Comparison of ENCODE assay signal across 8 cellular contexts in the genomic region with DNA sequence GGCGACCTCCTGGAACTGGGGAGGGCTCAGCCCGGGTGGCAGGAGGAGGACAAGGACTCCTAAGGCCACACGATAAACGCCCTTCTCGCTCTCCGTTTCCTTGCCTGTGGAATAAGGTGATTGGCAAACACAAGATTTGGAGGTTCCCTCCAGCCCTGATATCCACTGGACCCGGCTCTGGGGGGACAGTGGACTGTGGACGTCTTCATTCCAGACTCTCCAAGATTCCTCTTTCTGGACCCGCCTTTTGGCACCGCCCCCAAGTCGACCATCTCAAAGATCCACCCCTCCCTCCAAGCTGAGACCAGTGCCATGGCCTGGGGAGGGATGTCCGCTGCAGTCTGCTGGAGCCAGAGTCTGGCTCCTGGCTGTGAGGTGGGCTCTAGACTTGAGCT. TPM values are rescaled to one million over a fixed set of nuclear protein-coding genes. Genes with fewer than 3 reads are reported as not detected.
DNase-seq lines count a peak whose midpoint lies in the region; ATAC-seq and TF ChIP-seq lines count a peak whose summit lies in the region.

No MANE protein-coding gene starts in this region.

- no peaks in the 10 kb centered on the region for H3K9me2 ChIP-seq in Loucy (replicated peaks; ENCODE audit: low read depth, low read length)

- H3K4me1 ChIP-seq in Loucy (ENCODE audit: insufficient read depth, low read length, poor library complexity, severe bottlenecking) (peaks cover 9% of the 10 kb centered on the region), lung (ENCODE audit: control insufficient read depth in 2 of 2, insufficient read depth in 2 of 2, low read length in 2 of 2) (peaks cover 0 to 5% of the 10 kb centered on the region in 2 donors), upper lobe of right lung (peaks cover 7% of the 10 kb centered on the region)

- ATAC-seq in lung (ENCODE audit: insufficient read depth, low FRiP score) (no peak), upper lobe of right lung (peak; percentile 3), GM21528 (IDR thresholded peaks at IDR 0.05; ENCODE audit: low FRiP score, unreplicated experiment) (no peak)

- H2AFZ ChIP-seq in Loucy (ENCODE audit: low read length), result no peak overlapping the region

- H3F3A ChIP-seq in Loucy (ENCODE audit: low read depth), result no peaks in the 10 kb centered on the region

- H3K4me2 ChIP-seq in Loucy (ENCODE audit: low read depth, low read length, poor library complexity, severe bottlenecking), result peak overlapping the region; percentile 42

- H3K4me3 ChIP-seq in Loucy (ENCODE audit: low read length, poor library complexity, severe bottlenecking) (peak overlapping the region; percentile 48), choroid plexus epithelial cell (ENCODE audit: low read depth, low read length) (peak overlapping the region; percentile 75), lung (peak overlapping the region; percentile 59), upper lobe of right lung (peak overlapping the region; percentile 74)

- H3K9ac ChIP-seq in Loucy (ENCODE audit: low read depth, low read length, poor library complexity, severe bottlenecking), result no peak overlapping the region

- in situ Hi-C loops in Caki2 (cut with HindIII; ENCODE audit: low pct_unique_long_range_greater_than_20kb, low sequenced_read_pairs), result no loop called here

- no peaks in the 10 kb centered on the region for H3K79me2 ChIP-seq in Loucy (ENCODE audit: insufficient read depth, low read length)

- H4K20me1 ChIP-seq in Loucy (ENCODE audit: insufficient read depth, low read length, poor library complexity, severe bottlenecking), result no peaks in the 10 kb centered on the region

- H3K9me3 ChIP-seq in Loucy (ENCODE audit: insufficient read depth, low read depth, low read length) (no peaks in the 10 kb centered on the region), lung (ENCODE audit: control insufficient read depth in 2 of 2, insufficient read depth in 1 of 2, low read length in 1 of 2) (no peaks in the 10 kb centered on the region), upper lobe of right lung (no peaks in the 10 kb centered on the region)

- H3K27me3 ChIP-seq in Loucy (ENCODE audit: insufficient read depth, low read length, poor library complexity, severe bottlenecking), result no peaks in the 10 kb centered on the region
- H3K27me3 ChIP-seq in lung (ENCODE audit: control insufficient read depth, insufficient read depth), result no peaks in the 10 kb centered on the region
- no peaks in the 10 kb centered on the region for H3K27me3 ChIP-seq in upper lobe of right lung

- TF ChIP-seq CTCF in Loucy (conservative IDR thresholded peaks at IDR 0.05; ENCODE audit: low read length) (no peak), choroid plexus epithelial cell (conservative IDR thresholded peaks at IDR 0.05; ENCODE audit: low read depth, low read length) (no peak), lung (IDR thresholded peaks at IDR 0.05; ENCODE audit: control extremely low read depth, extremely low read depth) (no peak), upper lobe of right lung (IDR thresholded peaks at IDR 0.05) (no peak)

- DNase-seq in Caki2 (ENCODE audit: low read depth) (peak; percentile 21), choroid plexus epithelial cell (ENCODE audit: low read depth) (peak; percentile 44), lung (ENCODE audit: low spot score) (no peak), upper lobe of right lung (no peak), DMS153 treated with DMSO at 0.1 percent for 48 hours (lab: John Stamatoyannopoulos, UW; ENCODE audit: unreplicated experiment) (no peak), OCI-M2 (lab: John Stamatoyannopoulos, UW; ENCODE audit: unreplicated experiment) (no peak)

- H3K36me3 ChIP-seq in Loucy (ENCODE audit: insufficient read depth, low read length), result no peaks in the 10 kb centered on the region
- H3K36me3 ChIP-seq in lung (ENCODE audit: control insufficient read depth in 2 of 2, insufficient read depth in 2 of 2, low read length in 2 of 2), result peaks cover 0 to 18% of the 10 kb centered on the region in 2 donors
- H3K36me3 ChIP-seq in upper lobe of right lung, result peaks cover 10% of the 10 kb centered on the region

- 8% methylated on average over 12 of the region's 12 CpGs for WGBS in lung, 2 donors

- H3K27ac ChIP-seq in lung (ENCODE audit: low read depth in 1 of 2, low read length in 1 of 2), result peak overlapping the region in 1 of 2 donors; percentile 11
- peak overlapping the region; percentile 42 for H3K27ac ChIP-seq in upper lobe of right lung

- intact Hi-C loops in upper lobe of right lung (cut with DNase I), result no loop called here

RNA-seq across cellular contexts. Expression of a gene that starts 23.6 kb away (rescaled TPM):
- 2.3 and 5.2 TPM in 2 replicates for total RNA-seq in Caki2 (2014; rRNA removed; shearing (Covaris generic); ENCODE audit: low replicate concordance)
- total RNA-seq in lung (10 to 100 TPM in 1 of 2 donors, 1 to 10 TPM in 1; 7.5 to 16.3 TPM), upper lobe of right lung (18.8 TPM)
- 1 to 10 TPM; 6.2 to 7.8 TPM for polyA plus RNA-seq in lung

RNA-seq across cellular contexts. Expression of a gene that starts 46.1 kb away (rescaled TPM):
- 11.6 and 15.8 TPM in 2 replicates for total RNA-seq in Caki2 (2014; rRNA removed; shearing (Covaris generic); ENCODE audit: low replicate concordance)
- 10 to 100 TPM; 10.0 to 10.2 TPM for total RNA-seq in lung
- polyA plus RNA-seq in lung, result 1 to 10 TPM; 5.7 to 7.0 TPM
- total RNA-seq in upper lobe of right lung, result 10.2 TPM

Comparison
In these comparisons a context has a peak if more than half of its experiments do, and no peak if none do; other contexts are left out.
1. DNase-seq: peak in Caki2 (single experiment) and choroid plexus epithelial cell (single experiment); none in lung (single experiment), upper lobe of right lung (single experiment), DMS153 treated with DMSO at 0.1 percent for 48 hours (single experiment) and OCI-M2 (single experiment).
2. Peak in every context shown above with its lines, with median percentiles within 50 percentile points of each other: H3K4me3 ChIP-seq.